Comparison of ENCODE assay signal across 11 cellular contexts in genomic region chr15:33242165-33242564, GRCh38. TPM values are rescaled to one million over a fixed set of nuclear protein-coding genes. Genes with fewer than 3 reads are reported as not detected.
DNase-seq lines count a peak whose midpoint lies in the region; ATAC-seq and TF ChIP-seq lines count a peak whose summit lies in the region.
"Had no signal": no experiment of that assay in that cellular context is flagged by ENCODE, and none has a peak within 500 bp of the region (broad histone marks: within the 10 kb centered on the region; RNA-seq: fewer than 3 reads in every experiment).

No MANE protein-coding gene starts in this region.

- H3K36me3 ChIP-seq in Loucy (ENCODE audit: insufficient read depth, low read length): no peaks in the 10 kb centered on the region
- no peaks in the 10 kb centered on the region for H3K36me3 ChIP-seq in Peyer's patch

- H3K27ac Mint-ChIP-seq in osteocyte (ENCODE audit: unreplicated experiment): peak overlapping the region; percentile 54
- H3K27ac Mint-ChIP-seq: activated CD4-positive, alpha-beta T cell treated with anti-CD3 and anti-CD28 coated beads, Interleukin-2, amount 10 ng/mL, durations not matched to agents 7 days and 5 days had no signal

- no peak overlapping the region for H3K4me3 Mint-ChIP-seq in osteocyte (ENCODE audit: unreplicated experiment)
- H3K4me3 Mint-ChIP-seq: activated CD4-positive, alpha-beta T cell treated with anti-CD3 and anti-CD28 coated beads, Interleukin-2, amount 10 ng/mL, durations not matched to agents 7 days and 5 days had no signal

- no peaks in the 10 kb centered on the region for H3K36me3 Mint-ChIP-seq in osteocyte (ENCODE audit: unreplicated experiment)

- DNase-seq in DMS 273 (lab: John Stamatoyannopoulos, UW; ENCODE audit: unreplicated experiment) (peak; percentile 8), DMS 273 treated with DMSO at 0.1 percent for 48 hours (lab: John Stamatoyannopoulos, UW) (no peak), dermis blood vessel endothelial cell (peak; percentile 39), osteocyte (ENCODE audit: extremely low spot score, unreplicated experiment) (no peak), Peyer's patch (no peak)
- no peak for DNase-seq in central memory CD4-positive, alpha-beta T cell
- DNase-seq: activated CD4-positive, alpha-beta T cell treated with anti-CD3 and anti-CD28 coated beads, Interleukin-2, amount 10 ng/mL, durations not matched to agents 7 days and 5 days; NCI-H1436 treated with DMSO at 0.1 percent for 48 hours had no signal

- H3K9me2 ChIP-seq in Loucy (replicated peaks; ENCODE audit: low read depth, low read length): no peaks in the 10 kb centered on the region

- H3K4me3 ChIP-seq in Loucy (ENCODE audit: low read length, poor library complexity, severe bottlenecking) (no peak overlapping the region), Peyer's patch (no peak overlapping the region)

- H3K4me2 ChIP-seq in Loucy (ENCODE audit: low read depth, low read length, poor library complexity, severe bottlenecking): no peak overlapping the region

- H3K9me3 ChIP-seq in Loucy (ENCODE audit: insufficient read depth, low read depth, low read length) (no peaks in the 10 kb centered on the region), Peyer's patch (no peaks in the 10 kb centered on the region)

- no peaks in the 10 kb centered on the region for H3K9me3 Mint-ChIP-seq in osteocyte (ENCODE audit: unreplicated experiment)
- H3K9me3 Mint-ChIP-seq: activated CD4-positive, alpha-beta T cell treated with anti-CD3 and anti-CD28 coated beads, Interleukin-2, amount 10 ng/mL, durations not matched to agents 7 days and 5 days had no signal

- H3K79me2 ChIP-seq in Loucy (ENCODE audit: insufficient read depth, low read length): no peaks in the 10 kb centered on the region

- H3F3A ChIP-seq in Loucy (ENCODE audit: low read depth): no peaks in the 10 kb centered on the region

- H2AFZ ChIP-seq in Loucy (ENCODE audit: low read length): 0 out of 2 replicates have a peak overlapping the region, but pooled peaks have one; percentile 50

- no peaks in the 10 kb centered on the region for H3K27me3 Mint-ChIP-seq in osteocyte (ENCODE audit: unreplicated experiment)

- ATAC-seq in GM21360 (IDR thresholded peaks at IDR 0.05; ENCODE audit: unreplicated experiment): no peak

- H3K27me3 ChIP-seq in Loucy (ENCODE audit: insufficient read depth, low read length, poor library complexity, severe bottlenecking) (no peaks in the 10 kb centered on the region), Peyer's patch (no peaks in the 10 kb centered on the region)

- peaks cover 22% of the 10 kb centered on the region for H3K4me1 Mint-ChIP-seq in osteocyte (ENCODE audit: unreplicated experiment)

- peaks cover 31% of the 10 kb centered on the region for H3K4me1 ChIP-seq in Loucy (ENCODE audit: insufficient read depth, low read length, poor library complexity, severe bottlenecking)
- H3K4me1 ChIP-seq in Peyer's patch: no peaks in the 10 kb centered on the region

- no peak for TF ChIP-seq POLR2A in Peyer's patch (IDR thresholded peaks at IDR 0.05)

- TF ChIP-seq CTCF in Loucy (conservative IDR thresholded peaks at IDR 0.05; ENCODE audit: low read length) (no peak), osteocyte (IDR thresholded peaks at IDR 0.05) (no peak), Peyer's patch (IDR thresholded peaks at IDR 0.05) (no peak)

- H3K9ac ChIP-seq in Loucy (ENCODE audit: low read depth, low read length, poor library complexity, severe bottlenecking): no peak overlapping the region

- no peaks in the 10 kb centered on the region for H4K20me1 ChIP-seq in Loucy (ENCODE audit: insufficient read depth, low read length, poor library complexity, severe bottlenecking)

- H3K27ac ChIP-seq in Peyer's patch: no peak overlapping the region
- H3K27ac ChIP-seq: 22Rv1 had no signal

RNA-seq across cellular contexts. Expression of gene FMN1, which starts 47.7 kb away (rescaled TPM):
- total RNA-seq in dermis blood vessel endothelial cell (0.09 and 0.17 TPM in 2 replicates), osteocyte (4.2 and 5.8 TPM in 2 replicates), Peyer's patch (10 to 100 TPM; 15.4 to 57.8 (median 29.1) TPM)

Comparison
In these comparisons a context has a peak if more than half of its experiments do, and no peak if none do; other contexts are left out.
1. DNase-seq: peak in DMS 273 (single experiment) and dermis blood vessel endothelial cell (single experiment); none in DMS 273 treated with DMSO at 0.1 percent for 48 hours (single experiment), osteocyte (single experiment), central memory CD4-positive, alpha-beta T cell (single experiment) and Peyer's patch (0 of 3).